In genomic region chr5:172380992-172381643, GRCh38 we compare ENCODE assay signal across 11 cellular contexts.
A peak's percentile ranks its signal among the peaks of the same experiment; 100 is the strongest.
DNase-seq lines count a peak whose midpoint lies in the region; ATAC-seq and TF ChIP-seq lines count a peak whose summit lies in the region.
"Had no signal": no experiment of that assay in that cellular context is flagged by ENCODE, and none has a peak within 500 bp of the region (broad histone marks: within the 10 kb centered on the region; RNA-seq: fewer than 3 reads in every experiment).

No MANE protein-coding gene starts in this region.

- no peaks in the 10 kb centered on the region for H3K4me1 Mint-ChIP-seq in activated naive CD8-positive, alpha-beta T cell treated with anti-CD3 and anti-CD28 coated beads, Interleukin-2, amount 50 U/mL, for 24 hours

- H3K36me3 Mint-ChIP-seq in activated naive CD8-positive, alpha-beta T cell treated with anti-CD3 and anti-CD28 coated beads, Interleukin-2, amount 50 U/mL, for 24 hours (ENCODE audit: low read depth), result no peaks in the 10 kb centered on the region
- H3K36me3 Mint-ChIP-seq: activated CD4-positive, alpha-beta memory T cell treated with anti-CD3 and anti-CD28 coated beads for 36 hours had no signal

- ATAC-seq in GM18858 (IDR thresholded peaks at IDR 0.05; ENCODE audit: unreplicated experiment), result no peak
- no peak for ATAC-seq in activated naive CD8-positive, alpha-beta T cell treated with anti-CD3 and anti-CD28 coated beads, Interleukin-2, amount 50 U/mL, for 24 hours

- WGBS in tibial nerve, 2 donors, result 44 to 45% methylated on average over 20 to 21 of the region's 21 CpGs

- no peak for TF ChIP-seq POLR2A in tibial nerve (IDR thresholded peaks at IDR 0.05)

- H3K9me3 ChIP-seq in tibial nerve, result no peaks in the 10 kb centered on the region

- H3K27ac ChIP-seq in layer of hippocampus (ENCODE audit: low read depth, low read length) (peak overlapping the region; percentile 39), tibial nerve (peak overlapping the region; percentile 15 to 90 (median 56))

- H3K4me3 ChIP-seq in tibial nerve, result no peak overlapping the region

- H3K27ac Mint-ChIP-seq in activated naive CD8-positive, alpha-beta T cell treated with anti-CD3 and anti-CD28 coated beads, Interleukin-2, amount 50 U/mL, for 24 hours, result no peak overlapping the region
- H3K27ac Mint-ChIP-seq: activated CD4-positive, alpha-beta memory T cell treated with anti-CD3 and anti-CD28 coated beads for 36 hours had no signal

- TF ChIP-seq EP300 in tibial nerve (IDR thresholded peaks at IDR 0.05), result peak in 1 of 2 donors; percentile 46

- peaks cover 0 to 25% (median 0%) of the 10 kb centered on the region in 4 donors for H3K4me1 ChIP-seq in tibial nerve

- no peak for TF ChIP-seq CTCF in tibial nerve (IDR thresholded peaks at IDR 0.05)

- DNase-seq in NCI-H1417 (lab: John Stamatoyannopoulos, UW) (peak in 2 of 3 experiments; percentile 3 to 62), NCI-H1417 treated with DMSO at 0.1 percent for 48 hours (lab: John Stamatoyannopoulos, UW) (no peak), astrocyte of the hippocampus (ENCODE audit: low read depth, low spot score) (peak; percentile 91), tibial nerve (ENCODE audit: low spot score in 2 of 2) (peak; percentile 67 to 73), T1000 (lab: John Stamatoyannopoulos, UW) (no peak)
- no peak for DNase-seq in activated naive CD8-positive, alpha-beta T cell treated with anti-CD3 and anti-CD28 coated beads, Interleukin-2, amount 50 U/mL, for 24 hours
- DNase-seq: ACHN; activated CD4-positive, alpha-beta memory T cell treated with anti-CD3 and anti-CD28 coated beads for 36 hours; NCI-H1930 had no signal

- H3K36me3 ChIP-seq in tibial nerve, result peaks cover 0 to 69% (median 5%) of the 10 kb centered on the region in 3 donors

- no peaks in the 10 kb centered on the region for H3K27me3 ChIP-seq in layer of hippocampus (ENCODE audit: control insufficient read depth, insufficient read depth, low read length)
- no peaks in the 10 kb centered on the region for H3K27me3 ChIP-seq in tibial nerve

- no peak overlapping the region for H3K4me3 Mint-ChIP-seq in activated naive CD8-positive, alpha-beta T cell treated with anti-CD3 and anti-CD28 coated beads, Interleukin-2, amount 50 U/mL, for 24 hours
- H3K4me3 Mint-ChIP-seq: activated CD4-positive, alpha-beta memory T cell treated with anti-CD3 and anti-CD28 coated beads for 36 hours had no signal

- H3K27me3 Mint-ChIP-seq in activated naive CD8-positive, alpha-beta T cell treated with anti-CD3 and anti-CD28 coated beads, Interleukin-2, amount 50 U/mL, for 24 hours, result no peaks in the 10 kb centered on the region
- H3K27me3 Mint-ChIP-seq: activated CD4-positive, alpha-beta memory T cell treated with anti-CD3 and anti-CD28 coated beads for 36 hours had no signal

- no peaks in the 10 kb centered on the region for H3K9me3 Mint-ChIP-seq in activated naive CD8-positive, alpha-beta T cell treated with anti-CD3 and anti-CD28 coated beads, Interleukin-2, amount 50 U/mL, for 24 hours
- H3K9me3 Mint-ChIP-seq: activated CD4-positive, alpha-beta memory T cell treated with anti-CD3 and anti-CD28 coated beads for 36 hours had no signal

Comparison
In these comparisons a context has a peak if more than half of its experiments do, and no peak if none do; other contexts are left out.
1. DNase-seq: peak in NCI-H1417 (2 of 3), astrocyte of the hippocampus (single experiment) and tibial nerve (2 of 2); none in NCI-H1417 treated with DMSO at 0.1 percent for 48 hours (single experiment), T1000 (single experiment) and activated naive CD8-positive, alpha-beta T cell treated with anti-CD3 and anti-CD28 coated beads, Interleukin-2, amount 50 U/mL, for 24 hours (single experiment).